Comparison of ENCODE assay signal across 7 cellular contexts in genomic region chr2:43269074-43269572, GRCh38. TPM values are rescaled to one million over a fixed set of nuclear protein-coding genes. Genes with fewer than 3 reads are reported as not detected.
DNase-seq lines count a peak whose midpoint lies in the region; ATAC-seq and TF ChIP-seq lines count a peak whose summit lies in the region.

No MANE protein-coding gene starts in this region.

- peaks cover 20% of the 10 kb centered on the region for H3K4me1 Mint-ChIP-seq in activated CD4-positive, alpha-beta T cell treated with anti-CD3 and anti-CD28 coated beads for 36 hours

- no peaks in the 10 kb centered on the region for H3K9me3 Mint-ChIP-seq in activated CD4-positive, alpha-beta T cell treated with anti-CD3 and anti-CD28 coated beads for 36 hours (ENCODE audit: low read depth)

- no peak overlapping the region for H3K27ac Mint-ChIP-seq in activated CD4-positive, alpha-beta T cell treated with anti-CD3 and anti-CD28 coated beads for 36 hours

- no peak for ATAC-seq in HG02981 (IDR thresholded peaks at IDR 0.05; ENCODE audit: unreplicated experiment)
- no peak for ATAC-seq in activated CD4-positive, alpha-beta T cell treated with anti-CD3 and anti-CD28 coated beads for 36 hours

- TF ChIP-seq CTCF in brain microvascular endothelial cell (IDR thresholded peaks at IDR 0.05; ENCODE audit: low read depth, low read length, missing control alignments), result peak; percentile 37

- H3K27me3 ChIP-seq in brain microvascular endothelial cell (replicated peaks) (no peaks in the 10 kb centered on the region), layer of hippocampus (ENCODE audit: control insufficient read depth, insufficient read depth, low read length) (no peaks in the 10 kb centered on the region), subcutaneous abdominal adipose tissue (ENCODE audit: control insufficient read depth in 5 of 5, insufficient read depth in 4 of 5, low read length in 5 of 5) (no peaks in the 10 kb centered on the region)

- H3K4me3 ChIP-seq in brain microvascular endothelial cell (ENCODE audit: low read depth, low read length) (peak overlapping the region; percentile 20), subcutaneous abdominal adipose tissue (ENCODE audit: low read depth in 1 of 5, low read length in 5 of 5) (peak overlapping the region; percentile 11 to 29 (median 23))

- H3K27me3 Mint-ChIP-seq in activated CD4-positive, alpha-beta T cell treated with anti-CD3 and anti-CD28 coated beads for 36 hours, result no peaks in the 10 kb centered on the region

- peak overlapping the region; percentile 87 for H3K27ac ChIP-seq in brain microvascular endothelial cell
- H3K27ac ChIP-seq in layer of hippocampus (ENCODE audit: low read depth, low read length), result peak overlapping the region; percentile 31
- H3K27ac ChIP-seq in subcutaneous abdominal adipose tissue (ENCODE audit: low read depth, low read length), result peak overlapping the region; percentile 88

- CTCF ChIA-PET in activated CD4-positive, alpha-beta T cell treated with anti-CD3 and anti-CD28 coated beads for 36 hours (lab: Charles Lee), result interaction anchor here (0.5 to 1.2 kb wide), 2 partner anchors 216 to 266 kb away, joined by 3 to 4 read pairs; no protein-coding TSS in a partner anchor

- DNase-seq in NCI-H1092 treated with DMSO at 0.1 percent for 48 hours (lab: John Stamatoyannopoulos, UW), result peak; percentile 73
- DNase-seq in brain microvascular endothelial cell, result peak; percentile 97
- DNase-seq in NCI-H526 (lab: John Stamatoyannopoulos, UW), result no peak
- DNase-seq in activated CD4-positive, alpha-beta T cell treated with anti-CD3 and anti-CD28 coated beads for 36 hours, result no peak

- H3K9me3 ChIP-seq in subcutaneous abdominal adipose tissue (ENCODE audit: control insufficient read depth in 5 of 5, low read length in 5 of 5), result no peaks in the 10 kb centered on the region

- peak overlapping the region in 4 of 5 donors; percentile 4 to 35 (median 18) for H3K9ac ChIP-seq in subcutaneous abdominal adipose tissue (ENCODE audit: low read length in 5 of 5)

- peaks cover 22 to 78% (median 60%) of the 10 kb centered on the region in 5 donors for H3K4me1 ChIP-seq in subcutaneous abdominal adipose tissue (ENCODE audit: control insufficient read depth in 5 of 5, insufficient read depth in 5 of 5, low read length in 5 of 5)

- no peaks in the 10 kb centered on the region for H3K36me3 ChIP-seq in brain microvascular endothelial cell (replicated peaks)
- peaks cover 0 to 2% (median 0%) of the 10 kb centered on the region in 5 donors for H3K36me3 ChIP-seq in subcutaneous abdominal adipose tissue (ENCODE audit: control insufficient read depth in 5 of 5, insufficient read depth in 5 of 5, low read length in 5 of 5)

- in situ Hi-C loops in brain microvascular endothelial cell (cut with HindIII; ENCODE audit: low pct_ligation_motif_present, low sequenced_read_pairs), result no loop called here

- H3K4me3 Mint-ChIP-seq in activated CD4-positive, alpha-beta T cell treated with anti-CD3 and anti-CD28 coated beads for 36 hours, result no peak overlapping the region

- H3K36me3 Mint-ChIP-seq in activated CD4-positive, alpha-beta T cell treated with anti-CD3 and anti-CD28 coated beads for 36 hours (ENCODE audit: low read depth), result peaks cover 9% of the 10 kb centered on the region

- intact Hi-C loops in activated CD4-positive, alpha-beta T cell treated with anti-CD3 and anti-CD28 coated beads for 36 hours (cut with DNase I, micrococcal nuclease), result no loop called here

- POLR2A ChIA-PET in activated CD4-positive, alpha-beta T cell treated with anti-CD3 and anti-CD28 coated beads for 36 hours (lab: Charles Lee), result no interaction called here

RNA-seq across cellular contexts. Expression of gene ZFP36L2, which starts 42.7 kb away (rescaled TPM):
- total RNA-seq in activated CD4-positive, alpha-beta T cell treated with anti-CD3 and anti-CD28 coated beads for 36 hours, result 10 to 100 TPM; 74.4 to 77.7 TPM

Comparison
In these comparisons a context has a peak if more than half of its experiments do, and no peak if none do; other contexts are left out.
1. DNase-seq: peak in NCI-H1092 treated with DMSO at 0.1 percent for 48 hours (single experiment) and brain microvascular endothelial cell (single experiment); none in NCI-H526 (0 of 2) and activated CD4-positive, alpha-beta T cell treated with anti-CD3 and anti-CD28 coated beads for 36 hours (single experiment).
2. H3K27ac ChIP-seq: peak in every context shown above with its lines; median percentile 88 in subcutaneous abdominal adipose tissue; 87 in brain microvascular endothelial cell; 31 in layer of hippocampus.